In genomic region chr12:8609061-8609570, GRCh38 we compare ENCODE assay signal across 8 cellular contexts. TPM values are rescaled to one million over a fixed set of nuclear protein-coding genes. Genes with fewer than 3 reads are reported as not detected.
DNase-seq lines count a peak whose midpoint lies in the region; ATAC-seq and TF ChIP-seq lines count a peak whose summit lies in the region.

No MANE protein-coding gene starts in this region.

- H2BK120ac ChIP-seq in IMR-90 (ENCODE audit: low read depth, low read length) = no peak overlapping the region

- H4K5ac ChIP-seq in IMR-90 (ENCODE audit: low read depth, low read length) = no peak overlapping the region

- H3K9me3 Mint-ChIP-seq in activated CD4-positive, alpha-beta T cell treated with anti-CD3 and anti-CD28 coated beads for 36 hours (ENCODE audit: low read depth) = no peaks in the 10 kb centered on the region
- no peaks in the 10 kb centered on the region for H3K9me3 Mint-ChIP-seq in osteocyte (ENCODE audit: unreplicated experiment)

- no peak for ATAC-seq in activated CD4-positive, alpha-beta T cell treated with anti-CD3 and anti-CD28 coated beads for 36 hours
- ATAC-seq in IMR-90 (ENCODE audit: low read depth) = peak; percentile 82
- ATAC-seq in HG03175 (IDR thresholded peaks at IDR 0.05; ENCODE audit: unreplicated experiment) = no peak
- no peak for ATAC-seq in GM21717 (IDR thresholded peaks at IDR 0.05; ENCODE audit: unreplicated experiment)

- H3K4me2 ChIP-seq in IMR-90 (ENCODE audit: low read depth, low read length) = peak overlapping the region; percentile 71; the same call in 1 of the 2 replicates

- H3K18ac ChIP-seq in IMR-90 (ENCODE audit: low read depth, low read length) = no peak overlapping the region

- peak; percentile 35; the same call in 1 of the 2 replicates for TF ChIP-seq RAD21 in IMR-90 (IDR thresholded peaks at IDR 0.05; ENCODE audit: low read length)

- H3K79me1 ChIP-seq in IMR-90 (ENCODE audit: low read depth in 1 of 2, low read length in 2 of 2) = no peaks in the 10 kb centered on the region

- no peak overlapping the region for H3K23ac ChIP-seq in IMR-90 (ENCODE audit: low read depth, low read length)

- dilution Hi-C loops in IMR-90 (cut with HindIII; ENCODE audit: low sequenced_read_pairs, unreplicated experiment) = no loop called here

- no CpG with 5 or more reads among the region's 5 CpGs for WGBS in IMR-90 (ENCODE audit: extremely low coverage in 2 of 2, insufficient read length in 1 of 2), 2 experiments

- H3K4me3 ChIP-seq in IMR-90 (ENCODE audit: insufficient read depth, low read depth, low read length) (no peak overlapping the region), SK-N-MC (peak overlapping the region; percentile 45), fibroblast of mammary gland (ENCODE audit: control insufficient read depth, low read depth, low read length) (no peak overlapping the region)

- H3K9me1 ChIP-seq in IMR-90 (ENCODE audit: insufficient read depth, low read length) = no peaks in the 10 kb centered on the region

- no peak overlapping the region for H3K14ac ChIP-seq in IMR-90 (replicated peaks; ENCODE audit: low read depth, low read length)

- H3K9me3 ChIP-seq in IMR-90 (ENCODE audit: control insufficient read depth, insufficient read depth, low read length) (no peaks in the 10 kb centered on the region), SK-N-MC (ENCODE audit: low read depth, low read length) (no peaks in the 10 kb centered on the region)

- H3K4me1 ChIP-seq in IMR-90 (ENCODE audit: control insufficient read depth, insufficient read depth, low read length) = no peaks in the 10 kb centered on the region

- peak; percentile 18 for DNase-seq in activated CD4-positive, alpha-beta T cell treated with anti-CD3 and anti-CD28 coated beads for 36 hours
- no peak for DNase-seq in activated CD4-positive, alpha-beta T cell treated with anti-CD3 and anti-CD28 coated beads for 1 hour
- peak; percentile 47 for DNase-seq in IMR-90
- peak; percentile 37 for DNase-seq in SK-N-MC (ENCODE audit: low read depth, low spot score)
- DNase-seq in fibroblast of mammary gland (ENCODE audit: low read depth) = peak; percentile 54
- DNase-seq in osteocyte (ENCODE audit: extremely low spot score, unreplicated experiment) = no peak

- no peak overlapping the region for H3K4me3 Mint-ChIP-seq in activated CD4-positive, alpha-beta T cell treated with anti-CD3 and anti-CD28 coated beads for 36 hours
- peak overlapping the region; percentile 58 for H3K4me3 Mint-ChIP-seq in osteocyte (ENCODE audit: unreplicated experiment)

- no peak overlapping the region for H2BK5ac ChIP-seq in IMR-90 (ENCODE audit: low read depth, low read length, poor library complexity, severe bottlenecking)

- H3K36me3 ChIP-seq in IMR-90 (ENCODE audit: control insufficient read depth, insufficient read depth, low read length) (no peaks in the 10 kb centered on the region), SK-N-MC (ENCODE audit: insufficient read depth, low read length) (no peaks in the 10 kb centered on the region)

- peaks cover 15% of the 10 kb centered on the region for H3K27me3 Mint-ChIP-seq in activated CD4-positive, alpha-beta T cell treated with anti-CD3 and anti-CD28 coated beads for 36 hours
- peaks cover 10% of the 10 kb centered on the region for H3K27me3 Mint-ChIP-seq in osteocyte (ENCODE audit: unreplicated experiment)

- no TSS peak for BruUV-seq in IMR-90 (replicated peaks; lab: Mats Ljungman, UMichigan)

- no peak overlapping the region for H3K4ac ChIP-seq in IMR-90 (ENCODE audit: low read depth, low read length)

- intact Hi-C loops in activated CD4-positive, alpha-beta T cell treated with anti-CD3 and anti-CD28 coated beads for 36 hours (cut with DNase I, micrococcal nuclease) = loop anchor here (1.0 to 2.0 kb wide), 2 partner anchors 64 to 65 kb away; no protein-coding TSS in a partner anchor
- intact Hi-C loops in IMR-90 (cut with micrococcal nuclease) = loop anchor here (1.0 kb wide), 1 partner anchor 65 kb away; no protein-coding TSS in a partner anchor

- H3K9ac ChIP-seq in IMR-90 (ENCODE audit: low read depth, low read length) = no peak overlapping the region
- no peak overlapping the region for H3K9ac ChIP-seq in SK-N-MC (ENCODE audit: insufficient read length)

- no peaks in the 10 kb centered on the region for H4K20me1 ChIP-seq in IMR-90 (ENCODE audit: insufficient read depth, low read length)

- no peak overlapping the region for H3K56ac ChIP-seq in IMR-90 (ENCODE audit: extremely low read depth, insufficient read depth, low read length)

- no peak overlapping the region for H3K27ac Mint-ChIP-seq in activated CD4-positive, alpha-beta T cell treated with anti-CD3 and anti-CD28 coated beads for 36 hours
- H3K27ac Mint-ChIP-seq in osteocyte (ENCODE audit: unreplicated experiment) = no peak overlapping the region

- no peaks in the 10 kb centered on the region for H3K27me3 ChIP-seq in IMR-90 (ENCODE audit: control insufficient read depth, insufficient read depth, low read length)

- no peak overlapping the region for H3K27ac ChIP-seq in IMR-90 (ENCODE audit: insufficient read depth, low read length)
- no peak overlapping the region for H3K27ac ChIP-seq in SK-N-MC

- H2AK9ac ChIP-seq in IMR-90 (replicated peaks; ENCODE audit: low read depth, low read length, poor library complexity) = no peak overlapping the region

- in situ Hi-C loops in IMR-90 (cut with MboI; ENCODE audit: low sequenced_read_pairs) = no loop called here

- H2AFZ ChIP-seq in IMR-90 (replicated peaks; ENCODE audit: low read length, poor library complexity) = no peak overlapping the region

- H4K8ac ChIP-seq in IMR-90 (ENCODE audit: low read depth in 2 of 2, low read length in 2 of 2) = no peak overlapping the region

- peaks cover 11% of the 10 kb centered on the region for H3K4me1 Mint-ChIP-seq in activated CD4-positive, alpha-beta T cell treated with anti-CD3 and anti-CD28 coated beads for 36 hours
- peaks cover 8% of the 10 kb centered on the region for H3K4me1 Mint-ChIP-seq in osteocyte (ENCODE audit: unreplicated experiment)

- H3K36me3 Mint-ChIP-seq in activated CD4-positive, alpha-beta T cell treated with anti-CD3 and anti-CD28 coated beads for 36 hours (ENCODE audit: low read depth) = no peaks in the 10 kb centered on the region
- no peaks in the 10 kb centered on the region for H3K36me3 Mint-ChIP-seq in osteocyte (ENCODE audit: unreplicated experiment)

- H2BK15ac ChIP-seq in IMR-90 (ENCODE audit: low read depth, low read length) = no peak overlapping the region

- CTCF ChIA-PET in activated CD4-positive, alpha-beta T cell treated with anti-CD3 and anti-CD28 coated beads for 36 hours (lab: Charles Lee) = interaction anchor here (0.6 to 2.3 kb wide), 12 partner anchors 9 to 440 kb away, joined by 3 to 14 read pairs (median 4); no protein-coding TSS in a partner anchor
- CTCF ChIA-PET in IMR-90 (lab: Yijun Ruan, JAX) = interaction anchor here (0.6 to 2.9 kb wide), 7 partner anchors 9 to 623 kb away, joined by 3 to 9 read pairs (median 4); partner anchors contain the start of gene M6PR

- H4K91ac ChIP-seq in IMR-90 (ENCODE audit: insufficient read depth, low read depth, low read length) = no peak overlapping the region

- TF ChIP-seq CTCF in IMR-90 (conservative IDR thresholded peaks at IDR 0.05; ENCODE audit: low read depth, low read length) (peak; percentile 58), fibroblast of mammary gland (conservative IDR thresholded peaks at IDR 0.05; ENCODE audit: control insufficient read depth, insufficient read depth, low read depth, low read length) (peak; percentile 77), osteocyte (IDR thresholded peaks at IDR 0.05) (peak; percentile 73)

- no peak overlapping the region for H2BK20ac ChIP-seq in IMR-90 (ENCODE audit: low read depth, low read length)

- no peak for TF ChIP-seq POLR2A in IMR-90 (IDR thresholded peaks at IDR 0.05; ENCODE audit: low read depth, low read length)

- H2AK5ac ChIP-seq in IMR-90 (ENCODE audit: low read depth, low read length) = no peak overlapping the region

- POLR2A ChIA-PET in activated CD4-positive, alpha-beta T cell treated with anti-CD3 and anti-CD28 coated beads for 36 hours (lab: Charles Lee) = interaction anchor here (0.6 kb wide), 1 partner anchor 31 kb away, joined by 4 read pairs; no protein-coding TSS in a partner anchor
- POLR2A ChIA-PET in IMR-90 (lab: Charles Lee; ENCODE audit: unreplicated experiment) = interaction anchor here (0.6 kb wide), 1 partner anchor 439 kb away, joined by 12 read pairs; no protein-coding TSS in a partner anchor

TF ChIP-seq in IMR-90, 13 proteins besides CTCF, POLR2A, EP300 and RAD21 (continues in another document):
- no peak for TF ChIP-seq RFX5 (IDR thresholded peaks at IDR 0.05; ENCODE audit: low read depth, low read length)
- peak; percentile 11; the same call in 1 of the 2 replicates for TF ChIP-seq SMC3 (IDR thresholded peaks at IDR 0.05; ENCODE audit: low read depth, low read length)
- no peak for TF ChIP-seq NFE2L2 (IDR thresholded peaks at IDR 0.05; ENCODE audit: low read depth, low read length)
- TF ChIP-seq MXI1 (IDR thresholded peaks at IDR 0.05; ENCODE audit: borderline replicate concordance, low read depth, low read length) = no peak
- no peak for TF ChIP-seq USF2 (IDR thresholded peaks at IDR 0.05; ENCODE audit: low read depth, low read length)

RNA-seq across cellular contexts. Expression of gene AICDA, which starts 3.5 kb away (rescaled TPM):
- not detected for total RNA-seq in activated CD4-positive, alpha-beta T cell treated with anti-CD3 and anti-CD28 coated beads for 36 hours
- not detected in 2 replicates for total RNA-seq in IMR-90 (2012; rRNA removed)
- polyA plus RNA-seq in IMR-90 (2012; rRNA removed) = not detected in 2 replicates
- not detected in 2 replicates for polyA plus RNA-seq in IMR-90 (2012; cell fraction: cytosol; rRNA removed)
- polyA plus RNA-seq in IMR-90 (2012; cell fraction: nucleus; rRNA removed; ENCODE audit: low replicate concordance) = not detected in 2 replicates
- total RNA-seq in osteocyte = not detected in 2 replicates

RNA-seq across cellular contexts. Expression of gene MFAP5, which starts 53.5 kb away (rescaled TPM):
- not detected for total RNA-seq in activated CD4-positive, alpha-beta T cell treated with anti-CD3 and anti-CD28 coated beads for 36 hours
- total RNA-seq in IMR-90 (2012; rRNA removed) (0.56 and 0.90 TPM in 2 replicates), osteocyte (not detected in 2 replicates)
- 1.5 and 1.9 TPM in 2 replicates for polyA plus RNA-seq in IMR-90 (2012; rRNA removed)
- polyA plus RNA-seq in IMR-90 (2012; cell fraction: cytosol; rRNA removed) = 0.67 and 2.0 TPM in 2 replicates
- 0.18 and 0.45 TPM in 2 replicates for polyA plus RNA-seq in IMR-90 (2012; cell fraction: nucleus; rRNA removed; ENCODE audit: low replicate concordance)

Comparison
In these comparisons a context has a peak if more than half of its experiments do, and no peak if none do; other contexts are left out.
1. DNase-seq: peak in activated CD4-positive, alpha-beta T cell treated with anti-CD3 and anti-CD28 coated beads for 36 hours (single experiment), IMR-90 (single experiment), SK-N-MC (single experiment) and fibroblast of mammary gland (single experiment); none in activated CD4-positive, alpha-beta T cell treated with anti-CD3 and anti-CD28 coated beads for 1 hour (single experiment) and osteocyte (single experiment).
2. Peak in every context shown above with its lines, with median percentiles within 50 percentile points of each other: CTCF ChIP-seq.